ENCODE assay signal across 1 cellular context in the genomic region with DNA sequence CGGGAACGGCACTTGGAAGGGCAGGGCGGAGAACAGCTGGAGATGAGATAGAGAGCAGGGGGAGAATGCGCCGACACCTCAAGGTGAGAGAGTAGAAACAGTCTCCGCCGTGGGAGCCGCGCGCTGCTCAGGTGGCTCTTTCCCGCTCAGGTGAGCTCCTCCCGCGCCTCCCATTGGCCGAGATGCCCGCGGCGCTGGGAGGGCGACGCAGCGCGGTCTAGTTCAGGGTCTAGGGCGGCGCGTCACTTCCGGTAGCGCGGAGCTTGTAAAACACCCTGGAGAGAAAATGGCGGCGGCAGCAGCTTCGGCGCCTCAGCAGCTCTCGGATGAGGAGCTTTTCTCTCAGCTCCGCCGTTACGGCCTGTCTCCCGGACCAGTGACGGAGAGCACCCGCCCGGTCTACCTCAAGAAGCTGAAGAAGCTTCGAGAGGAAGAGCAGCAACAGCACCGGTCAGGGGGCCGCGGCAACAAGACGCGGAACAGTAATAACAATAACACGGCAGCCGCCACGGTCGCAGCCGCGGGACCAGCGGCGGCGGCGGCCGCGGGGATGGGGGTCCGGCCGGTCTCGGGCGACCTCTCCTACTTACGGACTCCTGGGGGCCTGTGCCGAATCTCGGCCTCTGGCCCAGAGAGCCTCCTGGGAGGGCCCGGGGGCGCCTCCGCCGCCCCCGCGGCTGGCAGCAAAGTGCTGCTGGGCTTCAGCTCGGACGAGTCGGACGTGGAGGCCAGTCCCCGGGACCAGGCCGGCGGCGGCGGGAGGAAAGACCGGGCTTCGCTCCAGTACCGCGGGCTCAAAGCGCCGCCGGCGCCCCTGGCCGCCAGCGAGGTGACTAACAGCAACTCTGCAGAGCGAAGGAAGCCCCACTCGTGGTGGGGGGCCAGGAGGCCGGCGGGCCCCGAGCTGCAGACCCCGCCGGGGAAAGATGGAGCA.
TF ChIP-seq lines count a peak whose summit lies in the region.

A gene (plus strand): TSS at position 273 of the 934 bp plus-strand sequence. CDS start 14 bp downstream, at position 287.

TF ChIP-seq in HepG2, 621 proteins besides CTCF, POLR2A, EP300 and RAD21 (continued from another document and continues in another):
- TF ChIP-seq, protein P1, sequence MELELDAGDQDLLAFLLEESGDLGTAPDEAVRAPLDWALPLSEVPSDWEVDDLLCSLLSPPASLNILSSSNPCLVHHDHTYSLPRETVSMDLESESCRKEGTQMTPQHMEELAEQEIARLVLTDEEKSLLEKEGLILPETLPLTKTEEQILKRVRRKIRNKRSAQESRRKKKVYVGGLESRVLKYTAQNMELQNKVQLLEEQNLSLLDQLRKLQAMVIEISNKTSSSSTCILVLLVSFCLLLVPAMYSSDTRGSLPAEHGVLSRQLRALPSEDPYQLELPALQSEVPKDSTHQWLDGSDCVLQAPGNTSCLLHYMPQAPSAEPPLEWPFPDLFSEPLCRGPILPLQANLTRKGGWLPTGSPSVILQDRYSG (CRISPR knock-in tag; IDR thresholded peaks at IDR 0.05): peak; percentile 99
- TF ChIP-seq, protein P2, sequence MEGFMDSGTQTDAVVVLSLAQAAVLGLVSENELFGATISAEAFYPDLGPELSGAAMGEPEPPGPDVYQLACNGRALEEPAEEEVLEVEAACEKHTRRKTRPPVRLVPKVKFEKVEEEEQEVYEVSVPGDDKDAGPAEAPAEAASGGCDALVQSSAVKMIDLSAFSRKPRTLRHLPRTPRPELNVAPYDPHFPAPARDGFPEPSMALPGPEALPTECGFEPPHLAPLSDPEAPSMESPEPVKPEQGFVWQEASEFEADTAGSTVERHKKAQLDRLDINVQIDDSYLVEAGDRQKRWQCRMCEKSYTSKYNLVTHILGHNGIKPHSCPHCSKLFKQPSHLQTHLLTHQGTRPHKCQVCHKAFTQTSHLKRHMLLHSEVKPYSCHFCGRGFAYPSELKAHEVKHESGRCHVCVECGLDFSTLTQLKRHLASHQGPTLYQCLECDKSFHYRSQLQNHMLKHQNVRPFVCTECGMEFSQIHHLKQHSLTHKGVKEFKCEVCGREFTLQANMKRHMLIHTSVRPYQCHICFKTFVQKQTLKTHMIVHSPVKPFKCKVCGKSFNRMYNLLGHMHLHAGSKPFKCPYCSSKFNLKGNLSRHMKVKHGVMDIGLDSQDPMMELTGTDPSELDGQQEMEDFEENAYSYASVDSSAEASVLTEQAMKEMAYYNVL (CRISPR knock-in tag; IDR thresholded peaks at IDR 0.05; ENCODE audit: borderline replicate concordance): peak; percentile 76; the same call in 1 of the 2 replicates
- TF ChIP-seq ZNF136 (CRISPR knock-in tag; IDR thresholded peaks at IDR 0.05; ENCODE audit: low read depth) (peak; percentile 99), PLRG1 (conservative IDR thresholded peaks at IDR 0.05) (no peak), ZNF713 (CRISPR knock-in tag; IDR thresholded peaks at IDR 0.05) (0 out of 2 replicates have a peak, but pooled peaks have one; percentile 57), TBL1XR1 (IDR thresholded peaks at IDR 0.05; ENCODE audit: borderline replicate concordance, low read length, partially characterized antibody) (no peak), POLR2G (IDR thresholded peaks at IDR 0.05; ENCODE audit: low read depth, low read length) (peak; percentile 94), BRD4 (CRISPR knock-in tag; IDR thresholded peaks at IDR 0.05) (peak; percentile 93; the same call in 1 of the 2 replicates), ZNF761 (CRISPR knock-in tag; conservative IDR thresholded peaks at IDR 0.05) (peak; percentile 97), ZNF296 (CRISPR knock-in tag; conservative IDR thresholded peaks at IDR 0.05) (peak; percentile 98), ZNF543 (CRISPR knock-in tag; IDR thresholded peaks at IDR 0.05) (peak; percentile 99), EED (CRISPR knock-in tag; IDR thresholded peaks at IDR 0.05) (peak; percentile 100), ZSCAN12 (CRISPR knock-in tag; IDR thresholded peaks at IDR 0.05) (peak; percentile 99), ZMAT3 (CRISPR knock-in tag; conservative IDR thresholded peaks at IDR 0.05) (peak; percentile 100), REL (CRISPR knock-in tag; conservative IDR thresholded peaks at IDR 0.05) (peak; percentile 92), SNAI1 (CRISPR knock-in tag; IDR thresholded peaks at IDR 0.05; ENCODE audit: borderline replicate concordance) (peak; percentile 98), ONECUT2 (CRISPR knock-in tag; IDR thresholded peaks at IDR 0.05) (peak; percentile 82), MYC (CRISPR knock-in tag; IDR thresholded peaks at IDR 0.05; ENCODE audit: borderline replicate concordance) (peak; percentile 89), FOXA1 (IDR thresholded peaks at IDR 0.05) (no peak), FOXA1 (CRISPR knock-in tag; IDR thresholded peaks at IDR 0.05) (peak; percentile 46; the same call in 1 of the 2 replicates), TCF7L2 (IDR thresholded peaks at IDR 0.05; ENCODE audit: low read depth, low read length) (no peak), BRCA1 (CRISPR knock-in tag; IDR thresholded peaks at IDR 0.05) (peak; percentile 97), ZNF775 (CRISPR knock-in tag; IDR thresholded peaks at IDR 0.05; ENCODE audit: borderline replicate concordance) (peak; percentile 95), ATRX (CRISPR knock-in tag; IDR thresholded peaks at IDR 0.05; ENCODE audit: borderline replicate concordance) (0 out of 2 replicates have a peak, but pooled peaks have one; percentile 76), ZNF17 (CRISPR knock-in tag; IDR thresholded peaks at IDR 0.05) (0 out of 2 replicates have a peak, but pooled peaks have one; percentile 93), THAP11 (CRISPR knock-in tag; IDR thresholded peaks at IDR 0.05) (peak; percentile 84), GATAD2A (CRISPR knock-in tag; IDR thresholded peaks at IDR 0.05) (peak; percentile 72)
- TF ChIP-seq, protein P3, sequence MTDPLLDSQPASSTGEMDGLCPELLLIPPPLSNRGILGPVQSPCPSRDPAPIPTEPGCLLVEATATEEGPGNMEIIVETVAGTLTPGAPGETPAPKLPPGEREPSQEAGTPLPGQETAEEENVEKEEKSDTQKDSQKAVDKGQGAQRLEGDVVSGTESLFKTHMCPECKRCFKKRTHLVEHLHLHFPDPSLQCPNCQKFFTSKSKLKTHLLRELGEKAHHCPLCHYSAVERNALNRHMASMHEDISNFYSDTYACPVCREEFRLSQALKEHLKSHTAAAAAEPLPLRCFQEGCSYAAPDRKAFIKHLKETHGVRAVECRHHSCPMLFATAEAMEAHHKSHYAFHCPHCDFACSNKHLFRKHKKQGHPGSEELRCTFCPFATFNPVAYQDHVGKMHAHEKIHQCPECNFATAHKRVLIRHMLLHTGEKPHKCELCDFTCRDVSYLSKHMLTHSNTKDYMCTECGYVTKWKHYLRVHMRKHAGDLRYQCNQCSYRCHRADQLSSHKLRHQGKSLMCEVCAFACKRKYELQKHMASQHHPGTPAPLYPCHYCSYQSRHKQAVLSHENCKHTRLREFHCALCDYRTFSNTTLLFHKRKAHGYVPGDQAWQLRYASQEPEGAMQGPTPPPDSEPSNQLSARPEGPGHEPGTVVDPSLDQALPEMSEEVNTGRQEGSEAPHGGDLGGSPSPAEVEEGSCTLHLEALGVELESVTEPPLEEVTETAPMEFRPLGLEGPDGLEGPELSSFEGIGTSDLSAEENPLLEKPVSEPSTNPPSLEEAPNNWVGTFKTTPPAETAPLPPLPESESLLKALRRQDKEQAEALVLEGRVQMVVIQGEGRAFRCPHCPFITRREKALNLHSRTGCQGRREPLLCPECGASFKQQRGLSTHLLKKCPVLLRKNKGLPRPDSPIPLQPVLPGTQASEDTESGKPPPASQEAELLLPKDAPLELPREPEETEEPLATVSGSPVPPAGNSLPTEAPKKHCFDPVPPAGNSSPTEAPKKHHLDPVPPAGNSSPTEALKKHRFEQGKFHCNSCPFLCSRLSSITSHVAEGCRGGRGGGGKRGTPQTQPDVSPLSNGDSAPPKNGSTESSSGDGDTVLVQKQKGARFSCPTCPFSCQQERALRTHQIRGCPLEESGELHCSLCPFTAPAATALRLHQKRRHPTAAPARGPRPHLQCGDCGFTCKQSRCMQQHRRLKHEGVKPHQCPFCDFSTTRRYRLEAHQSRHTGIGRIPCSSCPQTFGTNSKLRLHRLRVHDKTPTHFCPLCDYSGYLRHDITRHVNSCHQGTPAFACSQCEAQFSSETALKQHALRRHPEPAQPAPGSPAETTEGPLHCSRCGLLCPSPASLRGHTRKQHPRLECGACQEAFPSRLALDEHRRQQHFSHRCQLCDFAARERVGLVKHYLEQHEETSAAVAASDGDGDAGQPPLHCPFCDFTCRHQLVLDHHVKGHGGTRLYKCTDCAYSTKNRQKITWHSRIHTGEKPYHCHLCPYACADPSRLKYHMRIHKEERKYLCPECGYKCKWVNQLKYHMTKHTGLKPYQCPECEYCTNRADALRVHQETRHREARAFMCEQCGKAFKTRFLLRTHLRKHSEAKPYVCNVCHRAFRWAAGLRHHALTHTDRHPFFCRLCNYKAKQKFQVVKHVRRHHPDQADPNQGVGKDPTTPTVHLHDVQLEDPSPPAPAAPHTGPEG (CRISPR knock-in tag; IDR thresholded peaks at IDR 0.05): peak; percentile 97
- TF ChIP-seq, protein P4, sequence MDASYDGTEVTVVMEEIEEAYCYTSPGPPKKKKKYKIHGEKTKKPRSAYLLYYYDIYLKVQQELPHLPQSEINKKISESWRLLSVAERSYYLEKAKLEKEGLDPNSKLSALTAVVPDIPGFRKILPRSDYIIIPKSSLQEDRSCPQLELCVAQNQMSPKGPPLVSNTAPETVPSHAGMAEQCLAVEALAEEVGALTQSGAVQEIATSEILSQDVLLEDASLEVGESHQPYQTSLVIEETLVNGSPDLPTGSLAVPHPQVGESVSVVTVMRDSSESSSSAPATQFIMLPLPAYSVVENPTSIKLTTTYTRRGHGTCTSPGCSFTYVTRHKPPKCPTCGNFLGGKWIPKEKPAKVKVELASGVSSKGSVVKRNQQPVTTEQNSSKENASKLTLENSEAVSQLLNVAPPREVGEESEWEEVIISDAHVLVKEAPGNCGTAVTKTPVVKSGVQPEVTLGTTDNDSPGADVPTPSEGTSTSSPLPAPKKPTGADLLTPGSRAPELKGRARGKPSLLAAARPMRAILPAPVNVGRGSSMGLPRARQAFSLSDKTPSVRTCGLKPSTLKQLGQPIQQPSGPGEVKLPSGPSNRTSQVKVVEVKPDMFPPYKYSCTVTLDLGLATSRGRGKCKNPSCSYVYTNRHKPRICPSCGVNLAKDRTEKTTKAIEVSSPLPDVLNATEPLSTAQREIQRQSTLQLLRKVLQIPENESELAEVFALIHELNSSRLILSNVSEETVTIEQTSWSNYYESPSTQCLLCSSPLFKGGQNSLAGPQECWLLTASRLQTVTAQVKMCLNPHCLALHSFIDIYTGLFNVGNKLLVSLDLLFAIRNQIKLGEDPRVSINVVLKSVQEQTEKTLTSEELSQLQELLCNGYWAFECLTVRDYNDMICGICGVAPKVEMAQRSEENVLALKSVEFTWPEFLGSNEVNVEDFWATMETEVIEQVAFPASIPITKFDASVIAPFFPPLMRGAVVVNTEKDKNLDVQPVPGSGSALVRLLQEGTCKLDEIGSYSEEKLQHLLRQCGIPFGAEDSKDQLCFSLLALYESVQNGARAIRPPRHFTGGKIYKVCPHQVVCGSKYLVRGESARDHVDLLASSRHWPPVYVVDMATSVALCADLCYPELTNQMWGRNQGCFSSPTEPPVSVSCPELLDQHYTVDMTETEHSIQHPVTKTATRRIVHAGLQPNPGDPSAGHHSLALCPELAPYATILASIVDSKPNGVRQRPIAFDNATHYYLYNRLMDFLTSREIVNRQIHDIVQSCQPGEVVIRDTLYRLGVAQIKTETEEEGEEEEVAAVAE (CRISPR knock-in tag; IDR thresholded peaks at IDR 0.05; ENCODE audit: borderline replicate concordance): peak; percentile 94
- TF ChIP-seq, protein P5, sequence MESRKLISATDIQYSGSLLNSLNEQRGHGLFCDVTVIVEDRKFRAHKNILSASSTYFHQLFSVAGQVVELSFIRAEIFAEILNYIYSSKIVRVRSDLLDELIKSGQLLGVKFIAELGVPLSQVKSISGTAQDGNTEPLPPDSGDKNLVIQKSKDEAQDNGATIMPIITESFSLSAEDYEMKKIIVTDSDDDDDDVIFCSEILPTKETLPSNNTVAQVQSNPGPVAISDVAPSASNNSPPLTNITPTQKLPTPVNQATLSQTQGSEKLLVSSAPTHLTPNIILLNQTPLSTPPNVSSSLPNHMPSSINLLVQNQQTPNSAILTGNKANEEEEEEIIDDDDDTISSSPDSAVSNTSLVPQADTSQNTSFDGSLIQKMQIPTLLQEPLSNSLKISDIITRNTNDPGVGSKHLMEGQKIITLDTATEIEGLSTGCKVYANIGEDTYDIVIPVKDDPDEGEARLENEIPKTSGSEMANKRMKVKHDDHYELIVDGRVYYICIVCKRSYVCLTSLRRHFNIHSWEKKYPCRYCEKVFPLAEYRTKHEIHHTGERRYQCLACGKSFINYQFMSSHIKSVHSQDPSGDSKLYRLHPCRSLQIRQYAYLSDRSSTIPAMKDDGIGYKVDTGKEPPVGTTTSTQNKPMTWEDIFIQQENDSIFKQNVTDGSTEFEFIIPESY (CRISPR knock-in tag; IDR thresholded peaks at IDR 0.05): peak; percentile 61
- TF ChIP-seq, protein P6, sequence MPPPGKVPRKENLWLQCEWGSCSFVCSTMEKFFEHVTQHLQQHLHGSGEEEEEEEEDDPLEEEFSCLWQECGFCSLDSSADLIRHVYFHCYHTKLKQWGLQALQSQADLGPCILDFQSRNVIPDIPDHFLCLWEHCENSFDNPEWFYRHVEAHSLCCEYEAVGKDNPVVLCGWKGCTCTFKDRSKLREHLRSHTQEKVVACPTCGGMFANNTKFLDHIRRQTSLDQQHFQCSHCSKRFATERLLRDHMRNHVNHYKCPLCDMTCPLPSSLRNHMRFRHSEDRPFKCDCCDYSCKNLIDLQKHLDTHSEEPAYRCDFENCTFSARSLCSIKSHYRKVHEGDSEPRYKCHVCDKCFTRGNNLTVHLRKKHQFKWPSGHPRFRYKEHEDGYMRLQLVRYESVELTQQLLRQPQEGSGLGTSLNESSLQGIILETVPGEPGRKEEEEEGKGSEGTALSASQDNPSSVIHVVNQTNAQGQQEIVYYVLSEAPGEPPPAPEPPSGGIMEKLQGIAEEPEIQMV (CRISPR knock-in tag; IDR thresholded peaks at IDR 0.05; ENCODE audit: low read depth): peak; percentile 95; the same call in 1 of the 2 replicates
- TF ChIP-seq, protein P7, sequence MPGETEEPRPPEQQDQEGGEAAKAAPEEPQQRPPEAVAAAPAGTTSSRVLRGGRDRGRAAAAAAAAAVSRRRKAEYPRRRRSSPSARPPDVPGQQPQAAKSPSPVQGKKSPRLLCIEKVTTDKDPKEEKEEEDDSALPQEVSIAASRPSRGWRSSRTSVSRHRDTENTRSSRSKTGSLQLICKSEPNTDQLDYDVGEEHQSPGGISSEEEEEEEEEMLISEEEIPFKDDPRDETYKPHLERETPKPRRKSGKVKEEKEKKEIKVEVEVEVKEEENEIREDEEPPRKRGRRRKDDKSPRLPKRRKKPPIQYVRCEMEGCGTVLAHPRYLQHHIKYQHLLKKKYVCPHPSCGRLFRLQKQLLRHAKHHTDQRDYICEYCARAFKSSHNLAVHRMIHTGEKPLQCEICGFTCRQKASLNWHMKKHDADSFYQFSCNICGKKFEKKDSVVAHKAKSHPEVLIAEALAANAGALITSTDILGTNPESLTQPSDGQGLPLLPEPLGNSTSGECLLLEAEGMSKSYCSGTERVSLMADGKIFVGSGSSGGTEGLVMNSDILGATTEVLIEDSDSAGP (CRISPR knock-in tag; IDR thresholded peaks at IDR 0.05; ENCODE audit: borderline replicate concordance): peak; percentile 90
- TF ChIP-seq, protein P8, sequence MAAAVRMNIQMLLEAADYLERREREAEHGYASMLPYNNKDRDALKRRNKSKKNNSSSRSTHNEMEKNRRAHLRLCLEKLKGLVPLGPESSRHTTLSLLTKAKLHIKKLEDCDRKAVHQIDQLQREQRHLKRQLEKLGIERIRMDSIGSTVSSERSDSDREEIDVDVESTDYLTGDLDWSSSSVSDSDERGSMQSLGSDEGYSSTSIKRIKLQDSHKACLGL (CRISPR knock-in tag; IDR thresholded peaks at IDR 0.05): peak; percentile 99
- TF ChIP-seq, protein P9, sequence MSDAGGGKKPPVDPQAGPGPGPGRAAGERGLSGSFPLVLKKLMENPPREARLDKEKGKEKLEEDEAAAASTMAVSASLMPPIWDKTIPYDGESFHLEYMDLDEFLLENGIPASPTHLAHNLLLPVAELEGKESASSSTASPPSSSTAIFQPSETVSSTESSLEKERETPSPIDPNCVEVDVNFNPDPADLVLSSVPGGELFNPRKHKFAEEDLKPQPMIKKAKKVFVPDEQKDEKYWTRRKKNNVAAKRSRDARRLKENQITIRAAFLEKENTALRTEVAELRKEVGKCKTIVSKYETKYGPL (CRISPR knock-in tag; IDR thresholded peaks at IDR 0.05): peak; percentile 93
